25 cellular contexts compared by ENCODE assay signal in the genomic region with DNA sequence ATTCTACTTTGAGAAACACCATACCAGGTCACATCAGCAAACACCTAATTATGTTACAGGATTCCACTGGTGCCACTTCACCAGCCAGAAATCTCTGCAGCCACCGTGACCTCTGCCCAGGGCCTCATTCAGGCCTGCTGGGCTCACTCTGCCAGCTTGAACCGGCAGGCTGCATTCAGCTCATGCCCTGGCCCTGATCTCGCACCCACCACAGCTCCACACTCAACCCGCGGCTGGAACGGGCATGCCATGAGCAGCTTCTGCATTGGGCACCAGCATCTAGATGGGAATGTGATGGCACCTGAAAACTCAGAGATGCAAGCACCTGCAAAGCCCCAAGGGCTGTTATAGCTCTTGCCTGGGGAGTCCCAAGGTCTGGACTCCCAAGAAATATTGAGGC.
"Had no signal": no experiment of that assay in that cellular context is flagged by ENCODE, and none has a peak within 500 bp of the region (broad histone marks: within the 10 kb centered on the region; RNA-seq: fewer than 3 reads in every experiment).

No MANE protein-coding gene starts in this region.

- DNase-seq: naive thymus-derived CD8-positive, alpha-beta T cell; nephron progenitor cell; occipital lobe; ovary; psoas muscle; right cardiac atrium; right lobe of liver; sigmoid colon; small intestine; stimulated activated CD4-positive, alpha-beta T cell treated with anti-CD3 and anti-CD28 coated beads, Interleukin-15, amount 100 ng/mL, for 24 hours; stimulated activated CD4-positive, alpha-beta T cell treated with anti-CD3 and anti-CD28 coated beads, Interleukin-2, amount 100 ng/mL, for 24 hours; stimulated activated CD4-positive, alpha-beta T cell treated with anti-CD3 and anti-CD28 coated beads, Interleukin-2, amount 100 ng/mL, for 48 hours; stimulated activated CD4-positive, alpha-beta T cell treated with anti-CD3 and anti-CD28 coated beads, Interleukin-4, amount 100 ng/mL, for 24 hours; stimulated activated naive B cell treated with anti-CD40 and anti-IgM and Interleukin-4, amounts not matched to agents 10 μg/mL and 1 μg/mL and 100 μg/mL, for 72 hours; stimulated activated naive CD4-positive, alpha-beta T cell treated with Interleukin-2 at 50 U/mL for 16 hours; substantia nigra; testis; tibial artery; transverse colon had no signal

- H3K27ac ChIP-seq: ovary, parathyroid adenoma, psoas muscle, right lobe of liver, sigmoid colon, suprapubic skin, testis, tibial artery, transverse colon, vagina had no signal

- H3K36me3 ChIP-seq: ovary, right lobe of liver, sigmoid colon, suprapubic skin, tibial artery, transverse colon, vagina had no signal

- ATAC-seq: naive thymus-derived CD8-positive, alpha-beta T cell; natural killer cell treated with Interleukin-12 subunit alpha and Interleukin-12 subunit beta and Interleukin-15 and Interleukin-18, amount 100 ng/mL, for 72 hours; psoas muscle; right cardiac atrium; right lobe of liver; stimulated activated effector memory CD8-positive, alpha-beta T cell treated with anti-CD3 and anti-CD28 coated beads, Interleukin-12 subunit alpha, Interleukin-12 subunit beta, amount 100 ng/mL, for 72 hours; stimulated activated naive B cell treated with anti-CD40 and anti-IgM and Interleukin-4, amounts not matched to agents 10 μg/mL and 1 μg/mL and 100 μg/mL, for 72 hours had no signal

- H3K79me2 ChIP-seq: parathyroid adenoma had no signal

- H2AFZ ChIP-seq: parathyroid adenoma had no signal

- H3K9me3 ChIP-seq: ovary, psoas muscle, right lobe of liver, suprapubic skin, testis, tibial artery, transverse colon, vagina had no signal

- H3K27me3 ChIP-seq: ovary, right lobe of liver, sigmoid colon, suprapubic skin, testis, tibial artery, transverse colon, vagina had no signal

- H3K4me3 ChIP-seq: ovary, psoas muscle, right lobe of liver, sigmoid colon, suprapubic skin, testis, tibial artery, transverse colon, vagina had no signal

- FAIRE-seq: small intestine, urothelium cell line had no signal

- H3K4me1 ChIP-seq: parathyroid adenoma, psoas muscle, right lobe of liver, sigmoid colon, suprapubic skin, testis, tibial artery, transverse colon, vagina had no signal

- H3K9ac ChIP-seq: parathyroid adenoma had no signal
